8 cellular contexts compared by ENCODE assay signal in genomic region chr1:112507896-112508241, GRCh38. TPM values are rescaled to one million over a fixed set of nuclear protein-coding genes. Genes with fewer than 3 reads are reported as not detected.
DNase-seq lines count a peak whose midpoint lies in the region; ATAC-seq and TF ChIP-seq lines count a peak whose summit lies in the region.

No MANE protein-coding gene starts in this region.

- no peak overlapping the region for H3K27ac Mint-ChIP-seq in HFFc6

- TF ChIP-seq CTCF in HFFc6 (IDR thresholded peaks at IDR 0.05), result no peak

- H3K36me3 ChIP-seq in iPS-18a (ENCODE audit: control insufficient read depth, low read depth, low read length), result no peaks in the 10 kb centered on the region

- H3K4me1 Mint-ChIP-seq in HFFc6 (ENCODE audit: low read depth), result peaks cover 5% of the 10 kb centered on the region

- H3K9ac ChIP-seq in iPS-18a (ENCODE audit: low read length), result no peak overlapping the region

- no peak overlapping the region for H3K27ac ChIP-seq in iPS-18a (ENCODE audit: low read length)

- peaks cover 97% of the 10 kb centered on the region for H3K27me3 ChIP-seq in iPS-18a (ENCODE audit: control insufficient read depth, insufficient read depth, low read length)

- DNase-seq in ACHN, result peak; percentile 50
- DNase-seq in HFFc6, result no peak
- peak; percentile 28 for DNase-seq in activated T-helper 9 cell treated with anti-CD3 and anti-CD28 coated beads, Interleukin-2, amount 50 U/mL, for 16 hours (ENCODE audit: low read depth)
- DNase-seq in stimulated activated CD4-positive, alpha-beta T cell treated with anti-CD3 and anti-CD28 coated beads, TNF-alpha, amount 100 ng/mL, for 4 hours (ENCODE audit: low read depth in 3 of 3), result peak in 2 of 3 experiments; percentile 7 to 17
- no peak for DNase-seq in COR-L47 (lab: John Stamatoyannopoulos, UW)
- DNase-seq in middle frontal gyrus (ENCODE audit: extremely low spot score, low spot score), result no peak

- ATAC-seq in HG03045 (IDR thresholded peaks at IDR 0.05; ENCODE audit: unreplicated experiment), result no peak

- H3K9me3 Mint-ChIP-seq in HFFc6, result no peaks in the 10 kb centered on the region

- H3K9me3 ChIP-seq in iPS-18a (ENCODE audit: control insufficient read depth, low read depth, low read length), result no peaks in the 10 kb centered on the region

- in situ Hi-C loops in ACHN (cut with HindIII; ENCODE audit: low pct_ligation_motif_present, low pct_unique_long_range_greater_than_20kb, low sequenced_read_pairs), result no loop called here

- peaks cover 9% of the 10 kb centered on the region for H3K4me1 ChIP-seq in iPS-18a (ENCODE audit: control insufficient read depth, low read depth, low read length)

- peak overlapping the region; percentile 81 for H3K4me3 Mint-ChIP-seq in HFFc6

- H3K4me3 ChIP-seq in iPS-18a (ENCODE audit: low read length), result peak overlapping the region; percentile 71

- H3K36me3 Mint-ChIP-seq in HFFc6 (ENCODE audit: low read depth), result no peaks in the 10 kb centered on the region

- H3K27me3 Mint-ChIP-seq in HFFc6 (ENCODE audit: insufficient read depth), result peaks cover 11% of the 10 kb centered on the region; the same call in 1 of the 2 replicates

RNA-seq across cellular contexts. Expression of gene WNT2B, which starts 0.9 kb away (rescaled TPM):
- total RNA-seq in HFFc6 (2021; fragmentation: NEBNext Ultra II Directional; extraction: Animal tissue kit (Norgen Biotek cat#: 25700)), result 1 to 10 TPM; 1.9 to 3.8 (median 3.5) TPM

Comparison
In these comparisons a context has a peak if more than half of its experiments do, and no peak if none do; other contexts are left out.
1. DNase-seq: peak in ACHN (single experiment), activated T-helper 9 cell treated with anti-CD3 and anti-CD28 coated beads, Interleukin-2, amount 50 U/mL, for 16 hours (single experiment) and stimulated activated CD4-positive, alpha-beta T cell treated with anti-CD3 and anti-CD28 coated beads, TNF-alpha, amount 100 ng/mL, for 4 hours (2 of 3); none in HFFc6 (single experiment), COR-L47 (single experiment) and middle frontal gyrus (single experiment).